ENCODE assay signal across 19 cellular contexts in the genomic region with DNA sequence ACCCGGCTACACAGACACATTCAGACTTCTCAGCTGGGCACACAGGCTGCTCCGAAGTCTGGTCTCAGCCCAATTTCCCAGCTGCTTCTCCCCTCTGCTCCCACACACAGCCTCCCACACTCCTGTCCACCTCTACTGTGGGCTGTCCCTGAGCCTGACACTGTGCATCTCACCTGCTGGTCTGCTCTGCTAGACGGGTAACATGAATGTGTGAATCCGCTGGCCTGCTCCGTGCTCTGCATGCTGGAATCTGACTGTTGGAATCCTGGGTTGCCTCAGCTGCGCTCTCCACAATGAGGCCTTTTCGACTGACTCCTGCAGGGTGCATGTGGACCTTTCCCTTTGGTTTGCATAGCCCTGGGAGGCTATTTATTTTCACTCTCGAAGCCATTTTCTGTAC.
"Had no signal": no experiment of that assay in that cellular context is flagged by ENCODE, and none has a peak within 500 bp of the region (broad histone marks: within the 10 kb centered on the region; RNA-seq: fewer than 3 reads in every experiment).

No MANE protein-coding gene starts in this region.

- ATAC-seq: foreskin keratinocyte; heart left ventricle; natural killer cell; psoas muscle; right lobe of liver; stimulated activated effector memory CD8-positive, alpha-beta T cell treated with anti-CD3 and anti-CD28 coated beads, Interleukin-12 subunit alpha, Interleukin-12 subunit beta, amount 100 ng/mL, for 72 hours; stimulated activated naive CD8-positive, alpha-beta T cell treated with anti-CD3 and anti-CD28 coated beads, Interleukin-15, Interleukin-2, amounts not matched to agents 100 U/mL and 50 U/mL, for 24 hours had no signal

- H3K4me1 ChIP-seq: foreskin keratinocyte, psoas muscle, right lobe of liver, suprapubic skin, vagina had no signal

- DNase-seq: effector memory CD4-positive, alpha-beta T cell; foreskin keratinocyte; heart left ventricle; hippocampal formation; kidney glomerular epithelial cell; mammary epithelial cell; natural killer cell; psoas muscle; retina; right lobe of liver; stimulated activated CD4-positive, alpha-beta T cell treated with anti-CD3 and anti-CD28 coated beads, Interleukin-4, amount 100 ng/mL, for 1 hour; stimulated activated CD8-positive, alpha-beta memory T cell treated with anti-CD3 and anti-CD28 coated beads, Interleukin-4, amount 100 ng/mL, for 48 hours; stimulated activated naive CD8-positive, alpha-beta T cell treated with anti-CD3 and anti-CD28 coated beads, Interleukin-15, Interleukin-2, amounts not matched to agents 100 U/mL and 50 U/mL, for 24 hours had no signal

- H3K36me3 Mint-ChIP-seq: mesothelial cell of epicardium; natural killer cell; stimulated activated effector memory CD8-positive, alpha-beta T cell treated with anti-CD3 and anti-CD28 coated beads, Interleukin-12 subunit alpha, Interleukin-12 subunit beta, amount 100 ng/mL, for 72 hours; type B pancreatic cell had no signal

- H3K27me3 ChIP-seq: foreskin keratinocyte, right lobe of liver, thyroid gland, vagina had no signal

- H3K27ac Mint-ChIP-seq: mesothelial cell of epicardium; natural killer cell; stimulated activated effector memory CD8-positive, alpha-beta T cell treated with anti-CD3 and anti-CD28 coated beads, Interleukin-12 subunit alpha, Interleukin-12 subunit beta, amount 100 ng/mL, for 72 hours; type B pancreatic cell had no signal

- H3K4me3 Mint-ChIP-seq: mesothelial cell of epicardium; natural killer cell; stimulated activated effector memory CD8-positive, alpha-beta T cell treated with anti-CD3 and anti-CD28 coated beads, Interleukin-12 subunit alpha, Interleukin-12 subunit beta, amount 100 ng/mL, for 72 hours; type B pancreatic cell had no signal

- H3K4me3 ChIP-seq: heart left ventricle, psoas muscle, right lobe of liver, suprapubic skin, thyroid gland, vagina had no signal

- H3K9me3 Mint-ChIP-seq: natural killer cell; stimulated activated effector memory CD8-positive, alpha-beta T cell treated with anti-CD3 and anti-CD28 coated beads, Interleukin-12 subunit alpha, Interleukin-12 subunit beta, amount 100 ng/mL, for 72 hours; type B pancreatic cell had no signal

- H3K4me1 Mint-ChIP-seq: natural killer cell; stimulated activated effector memory CD8-positive, alpha-beta T cell treated with anti-CD3 and anti-CD28 coated beads, Interleukin-12 subunit alpha, Interleukin-12 subunit beta, amount 100 ng/mL, for 72 hours had no signal

- H3K36me3 ChIP-seq: heart left ventricle, right lobe of liver, suprapubic skin, thyroid gland, vagina had no signal

- H3K27ac ChIP-seq: foreskin keratinocyte, heart left ventricle, psoas muscle, right lobe of liver, suprapubic skin, thyroid gland, vagina had no signal

- H3K9me3 ChIP-seq: heart left ventricle, psoas muscle, right lobe of liver, suprapubic skin, thyroid gland, vagina had no signal
